14 cellular contexts compared by ENCODE assay signal in genomic region chr3:182959474-182960350, GRCh38. TPM values are rescaled to one million over a fixed set of nuclear protein-coding genes. Genes with fewer than 3 reads are reported as not detected.
DNase-seq lines count a peak whose midpoint lies in the region; ATAC-seq, FAIRE-seq and TF ChIP-seq lines count a peak whose summit lies in the region.
"Had no signal": no experiment of that assay in that cellular context is flagged by ENCODE, and none has a peak within 500 bp of the region (broad histone marks: within the 10 kb centered on the region; RNA-seq: fewer than 3 reads in every experiment).

No MANE protein-coding gene starts in this region.

- no peak overlapping the region for H4K5ac ChIP-seq in mesendoderm (ENCODE audit: low read length)

- H3K27me3 Mint-ChIP-seq in WTC11 (ENCODE audit: low read depth): no peaks in the 10 kb centered on the region
- H3K27me3 Mint-ChIP-seq in activated T-helper 17 cell treated with anti-CD3 and anti-CD28 coated beads, Interleukin-2, amount 50 U/mL, for 72 hours: no peaks in the 10 kb centered on the region
- H3K27me3 Mint-ChIP-seq: T-cell had no signal

- H3K27ac ChIP-seq in mesendoderm (ENCODE audit: low read depth, low read length) (peak overlapping the region; percentile 1), vagina (no peak overlapping the region)
- H3K27ac ChIP-seq: body of pancreas had no signal

- H3K56ac ChIP-seq in mesendoderm (ENCODE audit: low read length): peak overlapping the region; percentile 28

- H2BK15ac ChIP-seq in mesendoderm (replicated peaks; ENCODE audit: low read depth): no peak overlapping the region

- H3K4me2 ChIP-seq in mesendoderm (ENCODE audit: low read length): no peak overlapping the region

- H4K8ac ChIP-seq in mesendoderm (ENCODE audit: low read depth, low read length): no peak overlapping the region

- peak; percentile 93 for ATAC-seq in WTC11
- ATAC-seq in GM21360 (IDR thresholded peaks at IDR 0.05; ENCODE audit: unreplicated experiment): no peak
- no peak for ATAC-seq in activated T-helper 17 cell treated with anti-CD3 and anti-CD28 coated beads, Interleukin-2, amount 50 U/mL, for 72 hours (replicated peaks)
- ATAC-seq: body of pancreas, T-cell had no signal

- peaks cover 18% of the 10 kb centered on the region for H3K4me1 Mint-ChIP-seq in WTC11
- peaks cover 5% of the 10 kb centered on the region for H3K4me1 Mint-ChIP-seq in activated T-helper 17 cell treated with anti-CD3 and anti-CD28 coated beads, Interleukin-2, amount 50 U/mL, for 72 hours

- H3K4me1 ChIP-seq in mesendoderm (ENCODE audit: control insufficient read depth, low read depth, low read length) (peaks cover 3% of the 10 kb centered on the region), vagina (peaks cover 7% of the 10 kb centered on the region)

- TF ChIP-seq CTCF in WTC11 (IDR thresholded peaks at IDR 0.05) (no peak), vagina (IDR thresholded peaks at IDR 0.05) (no peak)

- no peaks in the 10 kb centered on the region for H3K27me3 ChIP-seq in mesendoderm (ENCODE audit: insufficient read depth, low read length, poor library complexity)
- H3K27me3 ChIP-seq in vagina: no peaks in the 10 kb centered on the region
- H3K27me3 ChIP-seq: body of pancreas, spleen had no signal

- DNase-seq in Caki2 (ENCODE audit: low read depth): peak; percentile 50
- DNase-seq in M059J (ENCODE audit: low read depth): peak; percentile 24
- DNase-seq in WTC11 (ENCODE audit: low spot score): no peak
- DNase-seq in mesendoderm: no peak
- DNase-seq in HTR-8/SVneo (ENCODE audit: insufficient read length, low spot score): no peak
- DNase-seq in vagina (ENCODE audit: extremely low spot score in 2 of 2): no peak
- DNase-seq: body of pancreas, foreskin fibroblast, NCI-H187 treated with DMSO at 0.1 percent for 48 hours, spleen, T-cell had no signal

- H3K9me3 ChIP-seq in vagina: no peaks in the 10 kb centered on the region
- H3K9me3 ChIP-seq: body of pancreas, spleen had no signal

- in situ Hi-C loops in Caki2 (cut with HindIII; ENCODE audit: low pct_unique_long_range_greater_than_20kb, low sequenced_read_pairs): no loop called here

- H3K79me2 ChIP-seq in mesendoderm (ENCODE audit: control insufficient read depth, insufficient read depth, low read length): no peaks in the 10 kb centered on the region

- H2BK5ac ChIP-seq in mesendoderm (ENCODE audit: low read length): no peak overlapping the region

- no peak for TF ChIP-seq POLR2A in vagina (IDR thresholded peaks at IDR 0.05)

- H3K4ac ChIP-seq in mesendoderm (ENCODE audit: low read depth, low read length): no peak overlapping the region

- no peak overlapping the region for H2AK5ac ChIP-seq in mesendoderm (ENCODE audit: low read length)

- H3K79me1 ChIP-seq in mesendoderm (ENCODE audit: low read length): peaks cover 2% of the 10 kb centered on the region

- H3K18ac ChIP-seq in mesendoderm (ENCODE audit: low read length): peak overlapping the region; percentile 68

- no peak overlapping the region for H2BK120ac ChIP-seq in mesendoderm (ENCODE audit: low read depth, low read length)

- H3K23ac ChIP-seq in mesendoderm (ENCODE audit: low read length): no peak overlapping the region

- no peak overlapping the region for H3K9ac ChIP-seq in mesendoderm (ENCODE audit: low read length)

- H3K9me3 Mint-ChIP-seq in WTC11: no peaks in the 10 kb centered on the region
- no peaks in the 10 kb centered on the region for H3K9me3 Mint-ChIP-seq in activated T-helper 17 cell treated with anti-CD3 and anti-CD28 coated beads, Interleukin-2, amount 50 U/mL, for 72 hours
- H3K9me3 Mint-ChIP-seq: T-cell had no signal

- no peak for FAIRE-seq in HTR-8/SVneo (lab: Jason Lieb, UNC)
- FAIRE-seq: GM18507 had no signal

- CTCF ChIA-PET in WTC11 (lab: Charles Lee): interaction anchor here (0.6 kb wide), 3 partner anchors 13 to 36 kb away, joined by 3 read pairs; no protein-coding TSS in a partner anchor

- POLR2A ChIA-PET in WTC11 (lab: Charles Lee): no interaction called here

- intact Hi-C loops in vagina (cut with DNase I): no loop called here

- no peak overlapping the region for H3K4me3 Mint-ChIP-seq in WTC11
- no peak overlapping the region for H3K4me3 Mint-ChIP-seq in activated T-helper 17 cell treated with anti-CD3 and anti-CD28 coated beads, Interleukin-2, amount 50 U/mL, for 72 hours
- H3K4me3 Mint-ChIP-seq: T-cell had no signal

- H3K36me3 Mint-ChIP-seq in WTC11: peaks cover 35% of the 10 kb centered on the region
- peaks cover 85% of the 10 kb centered on the region for H3K36me3 Mint-ChIP-seq in activated T-helper 17 cell treated with anti-CD3 and anti-CD28 coated beads, Interleukin-2, amount 50 U/mL, for 72 hours (ENCODE audit: low read depth)

- no CpG with 5 or more reads among the region's 4 CpGs for WGBS in mesendoderm (ENCODE audit: extremely low coverage, insufficient coverage, low lambda C conversion rate)

- peak overlapping the region; percentile 61 for H3K27ac Mint-ChIP-seq in WTC11
- no peak overlapping the region for H3K27ac Mint-ChIP-seq in activated T-helper 17 cell treated with anti-CD3 and anti-CD28 coated beads, Interleukin-2, amount 50 U/mL, for 72 hours

- H3K36me3 ChIP-seq in mesendoderm (ENCODE audit: control insufficient read depth, insufficient read depth, low read length) (no peaks in the 10 kb centered on the region), vagina (peaks cover 0 to 14% of the 10 kb centered on the region in 2 donors)

- no peak overlapping the region for H3K4me3 ChIP-seq in mesendoderm (ENCODE audit: low read length)
- H3K4me3 ChIP-seq in vagina: no peak overlapping the region
- H3K4me3 ChIP-seq: body of pancreas, spleen had no signal

TF ChIP-seq in WTC11, 78 proteins besides CTCF, POLR2A, EP300 and RAD21:
- TF ChIP-seq USF2 (CRISPR knock-in tag; IDR thresholded peaks at IDR 0.05) (peak; percentile 85), USF1 (CRISPR knock-in tag; IDR thresholded peaks at IDR 0.05) (peak; percentile 73), ARID4B (CRISPR knock-in tag; IDR thresholded peaks at IDR 0.05; ENCODE audit: borderline replicate concordance) (no peak)
TF ChIP-seq in WTC11: peak in this region for 2.

RNA-seq across cellular contexts. Expression of gene DCUN1D1, which starts 20.6 kb away (rescaled TPM):
- total RNA-seq in Caki2 (2014; rRNA removed; shearing (Covaris generic); ENCODE audit: low replicate concordance): 8.1 and 8.2 TPM in 2 replicates
- 27.7 and 33.4 TPM in 2 replicates for total RNA-seq in M059J (2014; rRNA removed; shearing (Covaris generic))
- total RNA-seq in WTC11 (2021) (50.4 to 64.5 TPM (median 56.3 TPM) in 3 replicates), vagina (25.5 TPM)
- polyA plus RNA-seq in mesendoderm (2013, experiment 1 of 2): 67.8 TPM
- polyA plus RNA-seq in mesendoderm (2013, experiment 2 of 2): 63.7 TPM
- 10 to 100 TPM; 37.0 to 59.5 TPM for total RNA-seq in activated T-helper 17 cell treated with anti-CD3 and anti-CD28 coated beads, Interleukin-2, amount 50 U/mL, for 72 hours

Comparison
In these comparisons a context has a peak if more than half of its experiments do, and no peak if none do; other contexts are left out.
1. DNase-seq: peak in Caki2 (single experiment) and M059J (single experiment); none in WTC11 (single experiment), mesendoderm (single experiment), HTR-8/SVneo (single experiment) and vagina (0 of 2).